8 cellular contexts compared by ENCODE assay signal in genomic region chr7:4776160-4776623, GRCh38. TPM values are rescaled to one million over a fixed set of nuclear protein-coding genes. Genes with fewer than 3 reads are reported as not detected.
A peak's percentile ranks its signal among the peaks of the same experiment; 100 is the strongest.
DNase-seq lines count a peak whose midpoint lies in the region; ATAC-seq, FAIRE-seq and TF ChIP-seq lines count a peak whose summit lies in the region.

No MANE protein-coding gene starts in this region.

- intact Hi-C loops in esophagus squamous epithelium (cut with DNase I), result no loop called here

- no peaks in the 10 kb centered on the region for H3K27me3 ChIP-seq in RWPE2 (ENCODE audit: insufficient read depth, poor library complexity, severe bottlenecking)
- no peaks in the 10 kb centered on the region for H3K27me3 ChIP-seq in esophagus squamous epithelium
- no peaks in the 10 kb centered on the region for H3K27me3 ChIP-seq in parathyroid adenoma (ENCODE audit: control insufficient read depth, insufficient read depth, low read length)

- WGBS in esophagus squamous epithelium, 2 donors, result 35 to 68% methylated on average over 3 to 15 of the region's 16 CpGs

- ATAC-seq in RWPE2 (ENCODE audit: low read depth), result peak; percentile 2; the same call in 1 of the 3 replicates

- H2AFZ ChIP-seq in parathyroid adenoma, result peak overlapping the region; percentile 84

- H3K9ac ChIP-seq in parathyroid adenoma, result peak overlapping the region; percentile 71

- H3K9me3 ChIP-seq in RWPE2 (ENCODE audit: severe bottlenecking) (no peaks in the 10 kb centered on the region), esophagus squamous epithelium (no peaks in the 10 kb centered on the region), parathyroid adenoma (ENCODE audit: control insufficient read depth, low read length) (no peaks in the 10 kb centered on the region)

- no peak for TF ChIP-seq POLR2A in esophagus squamous epithelium (IDR thresholded peaks at IDR 0.05)

- DNase-seq in GM03348 (ENCODE audit: low spot score) (peak; percentile 57), RWPE2 (ENCODE audit: low spot score) (no peak), esophagus squamous epithelium (lab: John Stamatoyannopoulos, UW) (no peak), Ammon's horn (ENCODE audit: low spot score) (no peak), RCC 7860 (ENCODE audit: low spot score) (no peak), C1 segment of cervical spinal cord (lab: John Stamatoyannopoulos, UW) (no peak), NCI-H1417 treated with DMSO at 0.1 percent for 48 hours (lab: John Stamatoyannopoulos, UW) (no peak)

- FAIRE-seq in RCC 7860 (lab: Jason Lieb, UNC), result no peak

- no peak for TF ChIP-seq CTCF in RWPE2 (IDR thresholded peaks at IDR 0.05; ENCODE audit: poor library complexity, severe bottlenecking)
- TF ChIP-seq CTCF in esophagus squamous epithelium (IDR thresholded peaks at IDR 0.05), result no peak
- no peak for TF ChIP-seq CTCF in parathyroid adenoma (IDR thresholded peaks at IDR 0.05)

- H3K4me1 ChIP-seq in RWPE2 (ENCODE audit: insufficient read depth, poor library complexity, severe bottlenecking), result peaks cover 2% of the 10 kb centered on the region
- peaks cover 14 to 43% (median 21%) of the 10 kb centered on the region in 3 donors for H3K4me1 ChIP-seq in esophagus squamous epithelium
- H3K4me1 ChIP-seq in parathyroid adenoma, result peaks cover 10% of the 10 kb centered on the region

- peak overlapping the region; percentile 63 for H3K4me2 ChIP-seq in parathyroid adenoma (ENCODE audit: low read length)

- H3K27ac ChIP-seq in RWPE2 (ENCODE audit: poor library complexity, severe bottlenecking) (peak overlapping the region; percentile 61), esophagus squamous epithelium (peak overlapping the region; percentile 93 to 94 (median 93)), parathyroid adenoma (peak overlapping the region; percentile 78)

- H3K4me3 ChIP-seq in RWPE2 (ENCODE audit: severe bottlenecking) (peak overlapping the region; percentile 80), esophagus squamous epithelium (peak overlapping the region; percentile 84 to 94 (median 89)), parathyroid adenoma (ENCODE audit: low read depth, low read length) (peak overlapping the region; percentile 92)

- H3K36me3 ChIP-seq in RWPE2 (ENCODE audit: low read depth) (peaks cover 24% of the 10 kb centered on the region), esophagus squamous epithelium (peaks cover 0 to 29% (median 2%) of the 10 kb centered on the region in 3 donors), parathyroid adenoma (ENCODE audit: control insufficient read depth, insufficient read depth, low read length) (no peaks in the 10 kb centered on the region)

- H3K79me2 ChIP-seq in parathyroid adenoma, result peaks cover 18% of the 10 kb centered on the region

RNA-seq across cellular contexts. Expression of gene AP5Z1, which starts 0.8 kb away (rescaled TPM):
- 10 to 100 TPM; 11.2 to 32.8 (median 23.8) TPM for total RNA-seq in esophagus squamous epithelium
